11 cellular contexts compared by ENCODE assay signal in the genomic region with DNA sequence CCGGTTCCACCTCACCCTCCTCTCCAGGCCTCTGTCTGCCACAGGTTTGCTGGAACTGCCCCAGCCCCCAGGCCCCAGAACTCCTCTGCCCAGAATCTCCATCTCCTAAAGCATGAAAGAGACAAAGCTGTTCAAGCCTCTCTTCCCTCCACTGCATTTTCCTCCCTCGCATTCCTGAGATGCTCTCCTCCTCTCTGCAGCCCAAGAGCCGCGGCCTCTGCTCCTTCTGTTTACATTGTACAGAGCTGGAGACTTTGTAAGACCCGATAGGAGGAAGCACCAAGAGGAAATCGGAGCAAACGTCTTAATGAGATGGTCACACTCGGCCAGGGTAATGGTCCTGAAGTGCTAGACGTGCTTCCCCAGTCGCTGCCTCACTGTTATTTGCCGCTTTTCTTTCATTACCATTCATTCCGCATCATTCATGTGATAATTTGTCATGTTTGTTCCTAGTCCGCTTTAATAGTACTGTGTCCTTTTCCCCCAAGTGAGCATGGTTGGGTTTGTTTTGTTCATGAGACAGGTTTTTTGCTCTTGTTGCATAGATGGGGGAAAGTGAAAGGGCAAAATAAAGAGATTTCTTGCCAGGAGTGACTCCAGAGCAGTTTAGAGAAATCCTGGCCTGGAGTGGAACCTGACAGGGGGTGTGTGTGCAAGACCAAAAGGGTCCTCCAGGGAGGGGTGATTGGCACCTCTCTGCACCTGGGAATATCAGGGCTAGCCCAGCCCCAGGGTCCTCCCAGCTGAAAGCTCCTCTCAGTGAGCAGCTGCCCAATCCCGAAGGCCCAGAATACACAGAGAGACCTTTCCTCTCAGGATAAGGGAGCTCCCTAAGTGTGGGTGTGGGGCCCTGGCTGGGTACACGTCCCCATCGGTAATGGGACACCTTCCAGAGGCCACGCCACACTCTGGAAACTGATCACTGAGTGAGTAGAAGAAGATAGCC. TPM values are rescaled to one million over a fixed set of nuclear protein-coding genes. Genes with fewer than 3 reads are reported as not detected.
DNase-seq lines count a peak whose midpoint lies in the region; TF ChIP-seq lines count a peak whose summit lies in the region.
"Had no signal": no experiment of that assay in that cellular context is flagged by ENCODE, and none has a peak within 500 bp of the region (broad histone marks: within the 10 kb centered on the region; RNA-seq: fewer than 3 reads in every experiment).

No MANE protein-coding gene starts in this region.

- no peak overlapping the region for H3K9ac ChIP-seq in fibroblast of lung (ENCODE audit: insufficient read depth, low read length)

- no peaks in the 10 kb centered on the region for H4K20me1 ChIP-seq in fibroblast of lung (ENCODE audit: control insufficient read depth, extremely low read depth, insufficient read depth, low read length)

- peaks cover 68% of the 10 kb centered on the region for H3K4me1 Mint-ChIP-seq in nephron

- H3K4me2 ChIP-seq in fibroblast of lung (ENCODE audit: extremely low read depth, insufficient read depth, low read length): peak overlapping the region; percentile 80

- peak overlapping the region; percentile 99 for H3K27ac Mint-ChIP-seq in nephron
- H3K27ac Mint-ChIP-seq: stimulated activated naive CD8-positive, alpha-beta T cell treated with anti-CD3 and anti-CD28 coated beads, Interleukin-15, amount 100 ng/mL, for 72 hours had no signal

- no peaks in the 10 kb centered on the region for H3K36me3 Mint-ChIP-seq in nephron (ENCODE audit: low read depth)

- H3K4me3 Mint-ChIP-seq in nephron: peak overlapping the region; percentile 40 to 62 (median 48)
- H3K4me3 Mint-ChIP-seq: activated T-helper 17 cell treated with anti-CD3 and anti-CD28 coated beads, Interleukin-2, amount 50 U/mL, for 72 hours; stimulated activated naive CD8-positive, alpha-beta T cell treated with anti-CD3 and anti-CD28 coated beads, Interleukin-15, amount 100 ng/mL, for 72 hours had no signal

- H3K36me3 ChIP-seq in fibroblast of lung (ENCODE audit: control insufficient read depth, insufficient read depth, low read length): no peaks in the 10 kb centered on the region

- peaks cover 32% of the 10 kb centered on the region for H3K4me1 ChIP-seq in fibroblast of lung (ENCODE audit: control insufficient read depth, extremely low read depth, insufficient read depth, low read length)

- no peaks in the 10 kb centered on the region for H3K9me3 ChIP-seq in fibroblast of lung (ENCODE audit: control insufficient read depth, insufficient read depth, low read depth, low read length)

- H3K27ac ChIP-seq in fibroblast of lung (ENCODE audit: insufficient read depth, low read length): peak overlapping the region; percentile 58

- no peaks in the 10 kb centered on the region for H3K9me3 Mint-ChIP-seq in nephron
- H3K9me3 Mint-ChIP-seq: activated T-helper 17 cell treated with anti-CD3 and anti-CD28 coated beads, Interleukin-2, amount 50 U/mL, for 72 hours; stimulated activated naive CD8-positive, alpha-beta T cell treated with anti-CD3 and anti-CD28 coated beads, Interleukin-15, amount 100 ng/mL, for 72 hours had no signal

- peak overlapping the region in 1 of 4 experiments; percentile 32 for H3K4me3 ChIP-seq in fibroblast of lung (replicated peaks in 1 of 4; ENCODE audit: control extremely low read depth in 1 of 4, insufficient read depth in 1 of 4, low read depth in 3 of 4, low read length in 4 of 4)

- H3K27me3 Mint-ChIP-seq in nephron (ENCODE audit: low read depth): peaks cover 11% of the 10 kb centered on the region
- H3K27me3 Mint-ChIP-seq: activated T-helper 17 cell treated with anti-CD3 and anti-CD28 coated beads, Interleukin-2, amount 50 U/mL, for 72 hours had no signal

- no peaks in the 10 kb centered on the region for H3K27me3 ChIP-seq in fibroblast of lung (ENCODE audit: control insufficient read depth, insufficient read depth, low read length)

- peak overlapping the region; percentile 68 for H2AFZ ChIP-seq in fibroblast of lung (ENCODE audit: low read length)

- in situ Hi-C loops in ACHN (cut with HindIII; ENCODE audit: low pct_ligation_motif_present, low pct_unique_long_range_greater_than_20kb, low sequenced_read_pairs): no loop called here

- TF ChIP-seq CTCF in fibroblast of lung (conservative IDR thresholded peaks at IDR 0.05 in 1 of 2, IDR thresholded peaks at IDR 0.05 in 1 of 2; ENCODE audit: low read depth in 1 of 2, low read length in 2 of 2) (no peak), nephron (IDR thresholded peaks at IDR 0.05; ENCODE audit: unreplicated experiment in 3 of 3) (no peak)

- no peaks in the 10 kb centered on the region for H3K79me2 ChIP-seq in fibroblast of lung (ENCODE audit: control insufficient read depth, insufficient read depth, low read length)

- peak; percentile 63 for DNase-seq in ACHN
- DNase-seq in NCI-H2227 (lab: John Stamatoyannopoulos, UW; ENCODE audit: unreplicated experiment): peak; percentile 26
- peak; percentile 57 to 76 for DNase-seq in fibroblast of lung (ENCODE audit: low read depth in 2 of 2)
- no peak for DNase-seq in midbrain (lab: John Stamatoyannopoulos, UW)
- DNase-seq in CD1c-positive myeloid dendritic cell (ENCODE audit: extremely low spot score): no peak
- no peak for DNase-seq in activated CD4-positive, alpha-beta T cell treated with anti-CD3 and anti-CD28 coated beads, Interleukin-2, amount 50 U/mL, for 48 hours
- DNase-seq in NCI-H1105 treated with DMSO at 0.1 percent for 48 hours (lab: John Stamatoyannopoulos, UW): no peak
- DNase-seq: dermis blood vessel endothelial cell; stimulated activated naive CD8-positive, alpha-beta T cell treated with anti-CD3 and anti-CD28 coated beads, Interleukin-15, amount 100 ng/mL, for 72 hours had no signal

RNA-seq across cellular contexts. Expression of gene ID2, which starts 44.9 kb away (rescaled TPM):
- 66.6 and 150 TPM in 2 replicates for total RNA-seq in fibroblast of lung
- polyA plus RNA-seq in fibroblast of lung: 23.1 and 92.5 TPM in 2 replicates
- polyA plus RNA-seq in fibroblast of lung (2012): 19.0 and 59.9 TPM in 2 replicates
- polyA minus RNA-seq in fibroblast of lung (ENCODE audit: low replicate concordance): 20.2 and 61.7 TPM in 2 replicates

Comparison
In these comparisons a context has a peak if more than half of its experiments do, and no peak if none do; other contexts are left out.
1. DNase-seq: peak in ACHN (single experiment), NCI-H2227 (single experiment) and fibroblast of lung (2 of 2); none in midbrain (single experiment), CD1c-positive myeloid dendritic cell (single experiment), activated CD4-positive, alpha-beta T cell treated with anti-CD3 and anti-CD28 coated beads, Interleukin-2, amount 50 U/mL, for 48 hours (0 of 2) and NCI-H1105 treated with DMSO at 0.1 percent for 48 hours (single experiment).